Comparison of ENCODE assay signal across 8 cellular contexts in the genomic region with DNA sequence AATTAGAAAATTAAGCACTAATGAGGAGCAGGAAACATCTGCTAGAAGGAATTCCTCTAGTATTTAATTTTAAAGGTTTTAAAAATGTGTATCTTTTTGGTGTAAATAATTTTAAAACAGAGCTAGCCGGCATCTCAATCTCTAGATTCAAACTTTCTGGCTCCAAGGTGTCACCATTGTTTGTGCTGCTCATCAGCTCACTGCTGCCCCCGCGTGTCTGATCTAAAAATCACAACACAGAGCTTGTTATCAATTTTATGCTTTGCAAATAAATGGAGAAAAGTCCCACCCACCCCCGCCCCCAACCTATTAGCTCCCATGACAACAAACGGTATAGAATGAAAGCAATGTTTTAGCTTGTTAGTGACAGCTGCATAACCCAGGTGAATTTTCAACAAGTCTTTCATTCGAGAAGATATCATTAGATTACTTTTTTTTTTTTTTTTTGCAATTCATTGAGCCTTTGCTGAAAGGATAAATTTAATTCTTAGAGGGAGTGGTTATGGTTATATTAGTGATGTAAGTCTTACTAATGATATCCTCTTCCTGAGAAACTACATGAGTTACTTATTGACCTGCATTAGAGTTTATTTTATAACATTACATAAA. TPM values are rescaled to one million over a fixed set of nuclear protein-coding genes. Genes with fewer than 3 reads are reported as not detected.
A peak's percentile ranks its signal among the peaks of the same experiment; 100 is the strongest.
DNase-seq lines count a peak whose midpoint lies in the region; FAIRE-seq and TF ChIP-seq lines count a peak whose summit lies in the region.

No MANE protein-coding gene starts in this region.

- in situ Hi-C loops in G401 (cut with HindIII; ENCODE audit: low sequenced_read_pairs), result no loop called here

- CTCF ChIA-PET in endothelial cell of umbilical vein (lab: Charles Lee), result interaction anchor here (0.6 to 4.9 kb wide), 77 partner anchors 8 to 919 kb away, joined by 3 to 140 read pairs (median 6); partner anchors contain the start of genes ABHD12B, ATL1 and NIN

- no peaks in the 10 kb centered on the region for H3K9me1 ChIP-seq in endothelial cell of umbilical vein (replicated peaks; ENCODE audit: control insufficient read depth, extremely low read depth, insufficient read depth, low read length)

- peak overlapping the region; percentile 94 for H2AFZ ChIP-seq in endothelial cell of umbilical vein (ENCODE audit: low read depth, low read length)

- BruUV-seq in endothelial cell of umbilical vein (replicated peaks; lab: Mats Ljungman, UMichigan), result no TSS peak

- TF ChIP-seq CTCF in endothelial cell of umbilical vein (IDR thresholded peaks at IDR 0.05; ENCODE audit: extremely low read depth in 1 of 2, insufficient read depth in 1 of 2, low read depth in 1 of 2, low read length in 2 of 2), result peak; percentile 54 to 57

- H3K27me3 ChIP-seq in HUES6 (ENCODE audit: control insufficient read depth, insufficient read depth, low read length), result no peaks in the 10 kb centered on the region
- peaks cover 0 to 2% of the 10 kb centered on the region in 2 experiments for H3K27me3 ChIP-seq in endothelial cell of umbilical vein (ENCODE audit: control insufficient read depth in 2 of 2, insufficient read depth in 2 of 2, low read length in 2 of 2)
- no peaks in the 10 kb centered on the region for H3K27me3 ChIP-seq in mononuclear cell (ENCODE audit: insufficient read depth, low read length)

- H3K4me2 ChIP-seq in endothelial cell of umbilical vein (ENCODE audit: insufficient read depth, low read length), result peak overlapping the region; percentile 97

- peak overlapping the region; percentile 17; the same call in 1 of the 2 replicates for H3K4me3 ChIP-seq in HUES6 (ENCODE audit: low read depth, low read length)
- H3K4me3 ChIP-seq in endothelial cell of umbilical vein (replicated peaks in 1 of 3; ENCODE audit: insufficient read depth in 1 of 3, low read depth in 1 of 3, low read length in 3 of 3), result peak overlapping the region; percentile 49 to 72 (median 65)
- H3K4me3 ChIP-seq in mononuclear cell (ENCODE audit: low read length), result peak overlapping the region; percentile 70

- H3K9me3 ChIP-seq in HUES6 (ENCODE audit: control insufficient read depth, insufficient read depth, low read depth, low read length) (no peaks in the 10 kb centered on the region), endothelial cell of umbilical vein (replicated peaks; ENCODE audit: control insufficient read depth, insufficient read depth, low read length) (no peaks in the 10 kb centered on the region), mononuclear cell (ENCODE audit: low read depth, low read length) (no peaks in the 10 kb centered on the region)

- no peaks in the 10 kb centered on the region for H4K20me1 ChIP-seq in endothelial cell of umbilical vein (replicated peaks; ENCODE audit: control insufficient read depth, extremely low read depth, insufficient read depth, low read length)

- peaks cover 32% of the 10 kb centered on the region for H3K4me1 ChIP-seq in HUES6 (ENCODE audit: control insufficient read depth, insufficient read depth, low read length)
- H3K4me1 ChIP-seq in endothelial cell of umbilical vein (ENCODE audit: control insufficient read depth, extremely low read depth, insufficient read depth, low read length), result peaks cover 10% of the 10 kb centered on the region
- H3K4me1 ChIP-seq in mononuclear cell (ENCODE audit: insufficient read depth, low read length), result peaks cover 13% of the 10 kb centered on the region

- POLR2A ChIA-PET in endothelial cell of umbilical vein (lab: Charles Lee), result interaction anchor here (0.7 to 1.5 kb wide), 4 partner anchors 31 to 549 kb away, joined by 3 to 6 read pairs (median 4); partner anchors contain the start of genes DMAC2L, L2HGDH and SAV1

- H3K79me2 ChIP-seq in endothelial cell of umbilical vein (ENCODE audit: control insufficient read depth, insufficient read depth, low read length), result no peaks in the 10 kb centered on the region

- no peak overlapping the region for H3K9ac ChIP-seq in HUES6 (ENCODE audit: low read length)
- peak overlapping the region; percentile 92 for H3K9ac ChIP-seq in endothelial cell of umbilical vein (replicated peaks; ENCODE audit: extremely low read depth, insufficient read depth, low read length)

- peak; percentile 81 for DNase-seq in G401 (ENCODE audit: low spot score)
- DNase-seq in NOMO-1 (lab: John Stamatoyannopoulos, UW; ENCODE audit: unreplicated experiment in 2 of 2), result peak; percentile 18 to 67
- peak; percentile 72 for DNase-seq in activated CD8-positive, alpha-beta memory T cell treated with anti-CD3 and anti-CD28 coated beads, Interleukin-2, amount 50 U/mL, for 24 hours (ENCODE audit: extremely low read depth)
- peak; percentile 92 for DNase-seq in endothelial cell of umbilical vein (ENCODE audit: low read depth, low spot score)
- peak; percentile 67 to 70 for DNase-seq in stimulated activated CD8-positive, alpha-beta memory T cell treated with anti-CD3 and anti-CD28 coated beads, Interleukin-15, amount 100 ng/mL, for 48 hours (ENCODE audit: low read depth in 2 of 2)
- DNase-seq in OCI-M2 (lab: John Stamatoyannopoulos, UW; ENCODE audit: unreplicated experiment), result no peak

- TF ChIP-seq POLR2A in endothelial cell of umbilical vein (IDR thresholded peaks at IDR 0.05; ENCODE audit: low read depth, low read length), result no peak

- H3K36me3 ChIP-seq in HUES6 (ENCODE audit: control insufficient read depth, insufficient read depth, low read length) (no peaks in the 10 kb centered on the region), endothelial cell of umbilical vein (ENCODE audit: control insufficient read depth in 2 of 2, extremely low read depth in 1 of 2, insufficient read depth in 2 of 2, low read length in 2 of 2) (no peaks in the 10 kb centered on the region)

- FAIRE-seq in endothelial cell of umbilical vein (lab: Jason Lieb, UNC), result peak; percentile 94

- intact Hi-C loops in endothelial cell of umbilical vein (cut with micrococcal nuclease), result loop anchor here (1.0 to 2.0 kb wide), 6 partner anchors 29 to 317 kb away; partner anchors contain the start of genes NIN and SAV1

- dilution Hi-C loops in endothelial cell of umbilical vein (cut with MboI; ENCODE audit: extremely low pct_ligation_motif_present, low sequenced_read_pairs), result no loop called here

- no peak overlapping the region for H3K27ac ChIP-seq in HUES6 (ENCODE audit: low read depth, low read length)
- H3K27ac ChIP-seq in endothelial cell of umbilical vein (ENCODE audit: insufficient read depth, low read depth, low read length), result peak overlapping the region; percentile 78

TF ChIP-seq in endothelial cell of umbilical vein, 7 proteins besides CTCF, POLR2A, EP300 and RAD21:
- no peak for TF ChIP-seq GATA2 (IDR thresholded peaks at IDR 0.05; ENCODE audit: insufficient read depth, insufficient read length, low read depth, low read length)
- no peak for TF ChIP-seq FOS (IDR thresholded peaks at IDR 0.05; ENCODE audit: borderline replicate concordance, insufficient read depth, low read length)
- TF ChIP-seq EZH2 (IDR thresholded peaks at IDR 0.05; ENCODE audit: borderline replicate concordance, low read depth, low read length, severe bottlenecking), result no peak
- no peak for TF ChIP-seq MAX (IDR thresholded peaks at IDR 0.05; ENCODE audit: insufficient read depth, insufficient read length)
- TF ChIP-seq JUN (IDR thresholded peaks at IDR 0.05; ENCODE audit: borderline replicate concordance, insufficient read depth, insufficient read length, low read depth), result no peak
- TF ChIP-seq POLR2AphosphoS5 (IDR thresholded peaks at IDR 0.05; ENCODE audit: insufficient read depth, low read depth, low read length), result no peak
- no peak for TF ChIP-seq MYC (IDR thresholded peaks at IDR 0.05; ENCODE audit: low read depth, low read length)

RNA-seq across cellular contexts. Expression of gene ABHD12B, which starts 11.3 kb away (rescaled TPM):
- not detected in 2 replicates for total RNA-seq in G401 (2014; rRNA removed; shearing (Covaris generic))
- total RNA-seq in endothelial cell of umbilical vein, result not detected in 2 replicates
- not detected in 2 replicates for polyA plus RNA-seq in endothelial cell of umbilical vein
- not detected in 2 replicates for polyA plus RNA-seq in endothelial cell of umbilical vein (2011; cell fraction: cytosol; rRNA removed)
- polyA plus RNA-seq in endothelial cell of umbilical vein (2011; cell fraction: nucleus; rRNA removed), result not detected in 2 replicates
- 0.19 TPM in 1 of 2 replicates, not detected in the other for polyA plus RNA-seq in endothelial cell of umbilical vein (2012)
- not detected in 2 replicates for polyA minus RNA-seq in endothelial cell of umbilical vein
- not detected for polyA minus RNA-seq in endothelial cell of umbilical vein (2011; cell fraction: cytosol; rRNA and poly(A)+ RNA removed)
- not detected in 2 replicates for polyA minus RNA-seq in endothelial cell of umbilical vein (2011; cell fraction: nucleus; rRNA and poly(A)+ RNA removed)
- total RNA-seq in mononuclear cell, result not detected

RNA-seq across cellular contexts. Expression of gene NIN, which starts 29.6 kb away (rescaled TPM):
- 0.37 and 3.6 TPM in 2 replicates for total RNA-seq in G401 (2014; rRNA removed; shearing (Covaris generic))
- total RNA-seq in endothelial cell of umbilical vein (68.2 and 76.3 TPM in 2 replicates), mononuclear cell (119 TPM)
- 6.5 and 7.1 TPM in 2 replicates for polyA plus RNA-seq in endothelial cell of umbilical vein
- polyA plus RNA-seq in endothelial cell of umbilical vein (2011; cell fraction: cytosol; rRNA removed), result 11.8 and 14.1 TPM in 2 replicates
- polyA plus RNA-seq in endothelial cell of umbilical vein (2011; cell fraction: nucleus; rRNA removed), result 28.9 and 40.7 TPM in 2 replicates
- polyA plus RNA-seq in endothelial cell of umbilical vein (2012), result 24.6 and 38.0 TPM in 2 replicates
- polyA minus RNA-seq in endothelial cell of umbilical vein, result 67.2 and 81.4 TPM in 2 replicates
- polyA minus RNA-seq in endothelial cell of umbilical vein (2011; cell fraction: cytosol; rRNA and poly(A)+ RNA removed), result 7.7 TPM
- 57.7 and 69.8 TPM in 2 replicates for polyA minus RNA-seq in endothelial cell of umbilical vein (2011; cell fraction: nucleus; rRNA and poly(A)+ RNA removed)

Comparison
In these comparisons a context has a peak if more than half of its experiments do, and no peak if none do; other contexts are left out.
1. H3K4me3 ChIP-seq: peak in every context shown above with its lines; median percentile 70 in mononuclear cell; 65 in endothelial cell of umbilical vein; 17 in HUES6.
2. RNA of gene NIN, which starts 29.6 kb away (total RNA-seq): 119 TPM in mononuclear cell (single experiment) and 68.2 to 76.3 TPM in endothelial cell of umbilical vein; 0.37 to 3.6 TPM in G401; every median in the first group is over 10 times any median in the second.